10 cellular contexts compared by ENCODE assay signal in genomic region chr17:35051579-35052239, GRCh38. TPM values are rescaled to one million over a fixed set of nuclear protein-coding genes. Genes with fewer than 3 reads are reported as not detected.
DNase-seq lines count a peak whose midpoint lies in the region; ATAC-seq and TF ChIP-seq lines count a peak whose summit lies in the region.
"Had no signal": no experiment of that assay in that cellular context is flagged by ENCODE, and none has a peak within 500 bp of the region (broad histone marks: within the 10 kb centered on the region; RNA-seq: fewer than 3 reads in every experiment).

No MANE protein-coding gene starts in this region.

- 5% methylated on average over 6 of the region's 6 CpGs for WGBS in right lobe of liver (ENCODE audit: insufficient coverage, low coverage, low lambda C conversion rate, missing lambda C conversion rate)
- WGBS in endodermal cell (ENCODE audit: insufficient coverage in 1 of 2, insufficient read length in 1 of 2), 2 experiments = 86 to 96% methylated on average over 4 to 6 of the region's 6 CpGs

- peaks cover 48% of the 10 kb centered on the region for H3K4me1 Mint-ChIP-seq in activated CD8-positive, alpha-beta T cell treated with anti-CD3 and anti-CD28 coated beads, Interleukin-2, amount 10 ng/mL, durations not matched to agents 7 days and 5 days (ENCODE audit: low read depth)
- H3K4me1 Mint-ChIP-seq in endodermal cell = peaks cover 67% of the 10 kb centered on the region

- H3K27ac ChIP-seq in AG04450 (ENCODE audit: low read depth, low read length) (peak overlapping the region; percentile 32), right lobe of liver (peak overlapping the region; percentile 53 to 64 (median 53)), endodermal cell (ENCODE audit: low read depth, low read length) (no peak overlapping the region)
- H3K27ac ChIP-seq: SJSA1 had no signal

- H3K36me3 ChIP-seq in right lobe of liver = no peaks in the 10 kb centered on the region
- no peaks in the 10 kb centered on the region for H3K36me3 ChIP-seq in endodermal cell (ENCODE audit: control insufficient read depth, insufficient read depth, low read length)
- H3K36me3 ChIP-seq: thoracic aorta had no signal

- H3K27ac Mint-ChIP-seq in activated CD8-positive, alpha-beta T cell treated with anti-CD3 and anti-CD28 coated beads, Interleukin-2, amount 10 ng/mL, durations not matched to agents 7 days and 5 days = peak overlapping the region; percentile 88
- H3K27ac Mint-ChIP-seq in endodermal cell = no peak overlapping the region

- POLR2A ChIA-PET in AG04450 (lab: Yijun Ruan, JAX) = no interaction called here
- POLR2A ChIA-PET in activated CD8-positive, alpha-beta T cell treated with anti-CD3 and anti-CD28 coated beads, Interleukin-2, amount 10 ng/mL, durations not matched to agents 7 days and 5 days (lab: Charles Lee) = interaction anchor here (0.5 to 3.0 kb wide), 4 partner anchors 11 to 38 kb away, joined by 3 to 13 read pairs (median 4); partner anchors contain the start of gene RFFL

- no peak for DNase-seq in AG04450 (ENCODE audit: low read depth, low spot score)
- peak; percentile 43 for DNase-seq in H4 (ENCODE audit: low spot score)
- DNase-seq in activated CD8-positive, alpha-beta T cell treated with anti-CD3 and anti-CD28 coated beads, Interleukin-2, amount 10 ng/mL, durations not matched to agents 7 days and 5 days = peak; percentile 28
- DNase-seq in right lobe of liver = peak in 1 of 3 donors; percentile 50
- no peak for DNase-seq in endodermal cell
- DNase-seq in NCI-H1417 (lab: John Stamatoyannopoulos, UW) = no peak

- H3K4me1 ChIP-seq in right lobe of liver (peaks cover 8 to 60% (median 31%) of the 10 kb centered on the region in 4 donors), endodermal cell (ENCODE audit: control insufficient read depth, insufficient read depth, low read length) (peaks cover 6% of the 10 kb centered on the region)

- no peak overlapping the region for H3K9ac ChIP-seq in endodermal cell (ENCODE audit: extremely low read depth, low read length, poor library complexity, severe bottlenecking)

- H3K27me3 ChIP-seq in AG04450 (ENCODE audit: control insufficient read depth, insufficient read depth, low read length) (no peaks in the 10 kb centered on the region), right lobe of liver (no peaks in the 10 kb centered on the region), endodermal cell (ENCODE audit: control insufficient read depth, insufficient read depth, low read length, poor library complexity, severe bottlenecking) (no peaks in the 10 kb centered on the region)
- H3K27me3 ChIP-seq: SJSA1 had no signal

- no peak for TF ChIP-seq POLR2A in right lobe of liver (IDR thresholded peaks at IDR 0.05)

- CTCF ChIA-PET in AG04450 (lab: Charles Lee) = interaction anchor here (0.6 to 1.0 kb wide), 2 partner anchors 12 to 33 kb away, joined by 3 to 5 read pairs; no protein-coding TSS in a partner anchor
- CTCF ChIA-PET in activated CD8-positive, alpha-beta T cell treated with anti-CD3 and anti-CD28 coated beads, Interleukin-2, amount 10 ng/mL, durations not matched to agents 7 days and 5 days (lab: Charles Lee) = interaction anchor here (1.0 to 3.1 kb wide), 3 partner anchors 9 to 29 kb away, joined by 3 to 27 read pairs (median 15); partner anchors contain the start of gene RFFL

- intact Hi-C loops in right lobe of liver (cut with DNase I) = no loop called here

- ATAC-seq in activated CD8-positive, alpha-beta T cell treated with anti-CD3 and anti-CD28 coated beads, Interleukin-2, amount 10 ng/mL, durations not matched to agents 7 days and 5 days = peak; percentile 18
- ATAC-seq in right lobe of liver (peak; percentile 68 to 85 (median 84)), HG03342 (IDR thresholded peaks at IDR 0.05; ENCODE audit: unreplicated experiment) (no peak), GM21723 (IDR thresholded peaks at IDR 0.05; ENCODE audit: unreplicated experiment) (no peak)

- H3K9me3 Mint-ChIP-seq in activated CD8-positive, alpha-beta T cell treated with anti-CD3 and anti-CD28 coated beads, Interleukin-2, amount 10 ng/mL, durations not matched to agents 7 days and 5 days (ENCODE audit: insufficient read depth) = no peaks in the 10 kb centered on the region
- no peaks in the 10 kb centered on the region for H3K9me3 Mint-ChIP-seq in endodermal cell

- H3K9me3 ChIP-seq in AG04450 (ENCODE audit: control insufficient read depth, insufficient read depth, low read length) (no peaks in the 10 kb centered on the region), right lobe of liver (no peaks in the 10 kb centered on the region), endodermal cell (ENCODE audit: control insufficient read depth, low read length) (no peaks in the 10 kb centered on the region)
- H3K9me3 ChIP-seq: SJSA1, thoracic aorta had no signal

- no peak overlapping the region for H3K4me3 ChIP-seq in AG04450 (ENCODE audit: low read depth, low read length)
- peak overlapping the region in 1 of 3 donors; percentile 15 for H3K4me3 ChIP-seq in right lobe of liver
- H3K4me3 ChIP-seq in endodermal cell (ENCODE audit: low read length) = no peak overlapping the region
- H3K4me3 ChIP-seq: SJSA1, thoracic aorta had no signal

- peaks cover 10% of the 10 kb centered on the region for H3K36me3 Mint-ChIP-seq in activated CD8-positive, alpha-beta T cell treated with anti-CD3 and anti-CD28 coated beads, Interleukin-2, amount 10 ng/mL, durations not matched to agents 7 days and 5 days (ENCODE audit: low read depth)
- H3K36me3 Mint-ChIP-seq in endodermal cell (ENCODE audit: low read depth) = no peaks in the 10 kb centered on the region

- H3K4me3 Mint-ChIP-seq in activated CD8-positive, alpha-beta T cell treated with anti-CD3 and anti-CD28 coated beads, Interleukin-2, amount 10 ng/mL, durations not matched to agents 7 days and 5 days = peak overlapping the region; percentile 46
- no peak overlapping the region for H3K4me3 Mint-ChIP-seq in endodermal cell

- TF ChIP-seq CTCF in AG04450 (IDR thresholded peaks at IDR 0.05; ENCODE audit: low read depth, low read length) (no peak), right lobe of liver (IDR thresholded peaks at IDR 0.05) (no peak), endodermal cell (conservative IDR thresholded peaks at IDR 0.05) (no peak)

- no peaks in the 10 kb centered on the region for H3K27me3 Mint-ChIP-seq in activated CD8-positive, alpha-beta T cell treated with anti-CD3 and anti-CD28 coated beads, Interleukin-2, amount 10 ng/mL, durations not matched to agents 7 days and 5 days (ENCODE audit: low read depth)
- no peaks in the 10 kb centered on the region for H3K27me3 Mint-ChIP-seq in endodermal cell (ENCODE audit: insufficient read depth)

RNA-seq across cellular contexts. Expression of gene RFFL, which starts 11.8 kb away (rescaled TPM):
- 11.0 and 14.4 TPM in 2 replicates for polyA plus RNA-seq in AG04450 (2011; rRNA removed)
- 46.9 and 71.1 TPM in 2 replicates for polyA minus RNA-seq in AG04450 (2011; rRNA and poly(A)+ RNA removed)
- total RNA-seq in H4 (2014; rRNA removed; shearing (Covaris generic)) = 18.5 and 20.7 TPM in 2 replicates
- 10 to 100 TPM; 26.4 to 29.1 TPM for total RNA-seq in activated CD8-positive, alpha-beta T cell treated with anti-CD3 and anti-CD28 coated beads, Interleukin-2, amount 10 ng/mL, durations not matched to agents 7 days and 5 days
- total RNA-seq in right lobe of liver = 10 to 100 TPM; 29.0 to 39.0 (median 34.1) TPM
- total RNA-seq in endodermal cell = 10 to 100 TPM; 33.8 to 56.6 TPM
- 15.5 TPM for polyA plus RNA-seq in endodermal cell (2013, experiment 1 of 2)
- polyA plus RNA-seq in endodermal cell (2013, experiment 2 of 2) = 18.5 TPM

Comparison
In these comparisons a context has a peak if more than half of its experiments do, and no peak if none do; other contexts are left out.
1. DNase-seq: peak in H4 (single experiment) and activated CD8-positive, alpha-beta T cell treated with anti-CD3 and anti-CD28 coated beads, Interleukin-2, amount 10 ng/mL, durations not matched to agents 7 days and 5 days (single experiment); none in AG04450 (single experiment), endodermal cell (single experiment) and NCI-H1417 (0 of 3).
2. ATAC-seq: peak in activated CD8-positive, alpha-beta T cell treated with anti-CD3 and anti-CD28 coated beads, Interleukin-2, amount 10 ng/mL, durations not matched to agents 7 days and 5 days (single experiment) and right lobe of liver (4 of 4); none in HG03342 (single experiment) and GM21723 (single experiment).